In the genomic region with DNA sequence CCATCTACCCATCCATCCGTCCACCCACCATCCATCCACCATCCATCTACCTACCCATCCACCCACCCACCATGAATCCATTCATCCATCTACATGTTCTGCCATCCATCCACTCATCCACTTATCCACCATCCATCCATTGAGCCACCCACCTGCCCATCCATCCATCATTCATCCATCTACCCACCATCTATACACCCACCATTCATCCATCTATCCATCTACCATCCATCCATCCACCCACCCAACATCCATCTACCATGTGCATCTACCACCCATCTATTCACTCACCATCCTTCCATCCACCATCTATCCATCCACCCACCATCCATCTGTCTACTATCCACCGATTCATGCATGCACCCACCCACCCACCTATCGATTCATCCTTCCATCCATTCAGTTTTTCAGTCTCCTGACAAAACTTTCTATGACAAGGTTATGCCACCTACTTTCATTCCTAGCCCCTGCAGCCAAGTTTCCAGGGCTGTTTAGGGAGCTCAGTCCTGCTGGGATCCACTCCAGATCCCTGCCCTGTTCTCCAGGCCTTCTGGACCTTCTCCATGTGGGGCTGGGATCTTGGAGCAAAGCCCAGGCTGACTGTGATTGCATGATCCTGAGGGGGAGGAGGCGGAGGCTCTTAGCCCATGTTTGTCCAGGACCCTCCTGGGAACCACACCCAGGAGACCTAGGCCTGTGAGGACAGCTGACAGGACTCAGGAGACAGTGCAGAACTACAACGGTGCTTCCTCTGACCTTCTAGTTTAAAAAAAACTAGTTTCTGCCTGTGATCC, we compare ENCODE assay signal across 13 cellular contexts. TPM values are rescaled to one million over a fixed set of nuclear protein-coding genes. Genes with fewer than 3 reads are reported as not detected.
DNase-seq lines count a peak whose midpoint lies in the region; ATAC-seq lines count a peak whose summit lies in the region.
"Had no signal": no experiment of that assay in that cellular context is flagged by ENCODE, and none has a peak within 500 bp of the region (broad histone marks: within the 10 kb centered on the region; RNA-seq: fewer than 3 reads in every experiment).

No MANE protein-coding gene starts in this region.

- H3K9me3 ChIP-seq in GM23248 (ENCODE audit: low read depth): no peaks in the 10 kb centered on the region

- H3K27me3 ChIP-seq in GM23248 (replicated peaks; ENCODE audit: insufficient read depth): no peaks in the 10 kb centered on the region
- H3K27me3 ChIP-seq: cardiac muscle cell had no signal

- H3F3A ChIP-seq in GM23248 (ENCODE audit: insufficient read depth): no peaks in the 10 kb centered on the region

- no peak overlapping the region for H2AFZ ChIP-seq in GM23248

- H3K27ac ChIP-seq in GM23248 (no peak overlapping the region), caudate nucleus (ENCODE audit: low read depth, low read length) (no peak overlapping the region)
- H3K27ac ChIP-seq: cardiac muscle cell had no signal

- no peaks in the 10 kb centered on the region for H3K4me1 ChIP-seq in GM23248 (ENCODE audit: insufficient read depth)

- in situ Hi-C loops in GM23248 (cut with MboI): no loop called here

- no peaks in the 10 kb centered on the region for H3K9me2 ChIP-seq in GM23248 (ENCODE audit: insufficient read depth)

- no peak for ATAC-seq in GM18520 (IDR thresholded peaks at IDR 0.05; ENCODE audit: unreplicated experiment)
- ATAC-seq: T-helper 17 cell had no signal

- WGBS in GM23248 (ENCODE audit: low coverage in 1 of 2, low lambda C conversion rate in 2 of 2, missing lambda C conversion rate in 2 of 2), 2 experiments: 45 to 48% methylated on average over 5 of the region's 5 CpGs

- no peaks in the 10 kb centered on the region for H3K79me2 ChIP-seq in GM23248 (ENCODE audit: insufficient read depth)

- no peaks in the 10 kb centered on the region for H4K20me1 ChIP-seq in GM23248 (ENCODE audit: insufficient read depth)

- H3K9ac ChIP-seq in GM23248: no peak overlapping the region

- DNase-seq in GM23248 (peak; percentile 10), caudate nucleus (lab: John Stamatoyannopoulos, UW) (peak in 37 of 61 donors; percentile 3 to 77 (median 16)), hippocampal formation (lab: John Stamatoyannopoulos, UW) (peak; percentile 10 to 20), putamen (ENCODE audit: low spot score) (peak; percentile 29), GF-D8 (lab: John Stamatoyannopoulos, UW) (no peak), epidermal melanocyte (ENCODE audit: insufficient read length, low spot score) (no peak), OCI-M1 (lab: John Stamatoyannopoulos, UW) (no peak)
- DNase-seq: NCI-H524, T-helper 17 cell had no signal

- H3K4me3 ChIP-seq in GM23248: no peak overlapping the region
- H3K4me3 ChIP-seq: cardiac muscle cell had no signal

- no peaks in the 10 kb centered on the region for H3K36me3 ChIP-seq in GM23248 (ENCODE audit: low read depth)
- H3K36me3 ChIP-seq: cardiac muscle cell had no signal

- no peak overlapping the region for H3K4me2 ChIP-seq in GM23248 (ENCODE audit: unreplicated experiment)

RNA-seq across cellular contexts. Expression of a gene that starts 27.4 kb away (rescaled TPM):
- total RNA-seq in GM23248 (2014; rRNA removed; shearing (Covaris generic)): not detected in 2 replicates
- polyA plus RNA-seq in GM23248 (2016; fragmentation: Nextera tagmentation; extraction: Ambion mirVana): not detected in 2 replicates
- total RNA-seq: cardiac muscle cell; CD4-positive, CD25-positive, alpha-beta regulatory T cell; osteocyte; T-helper 17 cell had no signal
- polyA plus RNA-seq: cardiac muscle cell; CD4-positive, CD25-positive, alpha-beta regulatory T cell had no signal

RNA-seq across cellular contexts. Expression of a gene that starts 48.9 kb away (rescaled TPM):
- 5.7 and 5.8 TPM in 2 replicates for total RNA-seq in GM23248 (2014; rRNA removed; shearing (Covaris generic))
- 1.6 and 2.1 TPM in 2 replicates for polyA plus RNA-seq in GM23248 (2016; fragmentation: Nextera tagmentation; extraction: Ambion mirVana)

Comparison
In these comparisons a context has a peak if more than half of its experiments do, and no peak if none do; other contexts are left out.
1. DNase-seq: peak in GM23248 (single experiment), caudate nucleus (37 of 61), hippocampal formation (2 of 2) and putamen (single experiment); none in GF-D8 (single experiment), epidermal melanocyte (single experiment) and OCI-M1 (single experiment).